In genomic region chr2:38731684-38732221, GRCh38 we compare ENCODE assay signal across 17 cellular contexts. TPM values are rescaled to one million over a fixed set of nuclear protein-coding genes. Genes with fewer than 3 reads are reported as not detected.
DNase-seq lines count a peak whose midpoint lies in the region; ATAC-seq and TF ChIP-seq lines count a peak whose summit lies in the region.
"Had no signal": no experiment of that assay in that cellular context is flagged by ENCODE, and none has a peak within 500 bp of the region (broad histone marks: within the 10 kb centered on the region; RNA-seq: fewer than 3 reads in every experiment).

No MANE protein-coding gene starts in this region.

- H3K27ac ChIP-seq in tibial artery: no peak overlapping the region

- peaks cover 34% of the 10 kb centered on the region for H3K36me3 Mint-ChIP-seq in activated naive CD4-positive, alpha-beta T cell treated with anti-CD3 and anti-CD28 coated beads, Interleukin-2, amount 10 ng/mL, durations not matched to agents 7 days and 5 days
- H3K36me3 Mint-ChIP-seq in activated T-helper 1 cell treated with anti-CD3 and anti-CD28 coated beads, Interleukin-12 subunit alpha, Interleukin-12 subunit beta, Interleukin-2, Interleukin-4 antibody, amounts not matched to agents 30 ng/mL and 10 ng/mL and 1 ng/mL, durations not matched to agents 14 hours and 24 hours and 36 hours (ENCODE audit: low read depth): peaks cover 25% of the 10 kb centered on the region

- H3K9me3 ChIP-seq in tibial artery: no peaks in the 10 kb centered on the region
- H3K9me3 ChIP-seq: Caco-2 had no signal

- intact Hi-C loops in activated T-helper 1 cell treated with anti-CD3 and anti-CD28 coated beads, Interleukin-12 subunit alpha, Interleukin-12 subunit beta, Interleukin-2, Interleukin-4 antibody, amounts not matched to agents 30 ng/mL and 10 ng/mL and 1 ng/mL, durations not matched to agents 14 hours and 24 hours and 36 hours (cut with micrococcal nuclease): no loop called here
- intact Hi-C loops in tibial artery (cut with DNase I; ENCODE audit: low total_unique reads): loop anchor here (1.0 kb wide), 1 partner anchor 13 kb away; no protein-coding TSS in a partner anchor

- H3K9me3 Mint-ChIP-seq in activated naive CD4-positive, alpha-beta T cell treated with anti-CD3 and anti-CD28 coated beads, Interleukin-2, amount 10 ng/mL, durations not matched to agents 7 days and 5 days: no peaks in the 10 kb centered on the region
- H3K9me3 Mint-ChIP-seq in activated T-helper 1 cell treated with anti-CD3 and anti-CD28 coated beads, Interleukin-12 subunit alpha, Interleukin-12 subunit beta, Interleukin-2, Interleukin-4 antibody, amounts not matched to agents 30 ng/mL and 10 ng/mL and 1 ng/mL, durations not matched to agents 14 hours and 24 hours and 36 hours: no peaks in the 10 kb centered on the region
- H3K9me3 Mint-ChIP-seq in stimulated activated naive CD8-positive, alpha-beta T cell treated with anti-CD3 and anti-CD28 coated beads, Interleukin-15, amount 100 ng/mL, for 72 hours: no peaks in the 10 kb centered on the region
- H3K9me3 Mint-ChIP-seq: CD4-positive, alpha-beta T cell had no signal

- H3K27me3 Mint-ChIP-seq in activated naive CD4-positive, alpha-beta T cell treated with anti-CD3 and anti-CD28 coated beads, Interleukin-2, amount 10 ng/mL, durations not matched to agents 7 days and 5 days: no peaks in the 10 kb centered on the region
- H3K27me3 Mint-ChIP-seq in activated T-helper 1 cell treated with anti-CD3 and anti-CD28 coated beads, Interleukin-12 subunit alpha, Interleukin-12 subunit beta, Interleukin-2, Interleukin-4 antibody, amounts not matched to agents 30 ng/mL and 10 ng/mL and 1 ng/mL, durations not matched to agents 14 hours and 24 hours and 36 hours (ENCODE audit: insufficient read depth): no peaks in the 10 kb centered on the region
- no peaks in the 10 kb centered on the region for H3K27me3 Mint-ChIP-seq in stimulated activated naive CD8-positive, alpha-beta T cell treated with anti-CD3 and anti-CD28 coated beads, Interleukin-15, amount 100 ng/mL, for 72 hours
- H3K27me3 Mint-ChIP-seq: CD4-positive, alpha-beta T cell had no signal

- H3K4me1 ChIP-seq in tibial artery: no peaks in the 10 kb centered on the region
- H3K4me1 ChIP-seq: Caco-2 had no signal

- no peak overlapping the region for H3K4me3 ChIP-seq in tibial artery

- no peak for TF ChIP-seq CTCF in tibial artery (IDR thresholded peaks at IDR 0.05)

- H3K36me3 ChIP-seq in tibial artery: peaks cover 23 to 46% (median 39%) of the 10 kb centered on the region in 3 donors

- H3K27me3 ChIP-seq in tibial artery: no peaks in the 10 kb centered on the region

- CTCF ChIA-PET in activated naive CD4-positive, alpha-beta T cell treated with anti-CD3 and anti-CD28 coated beads, Interleukin-2, amount 10 ng/mL, durations not matched to agents 7 days and 5 days (lab: Charles Lee): interaction anchor here (0.9 to 7.7 kb wide), 8 partner anchors 11 to 199 kb away, joined by 3 to 64 read pairs (median 4); no protein-coding TSS in a partner anchor

- ATAC-seq in left lobe of liver: peak; percentile 80
- no peak for ATAC-seq in stimulated activated naive CD8-positive, alpha-beta T cell treated with anti-CD3 and anti-CD28 coated beads, Interleukin-15, amount 100 ng/mL, for 72 hours
- ATAC-seq: Panc1 had no signal

- H3K4me1 Mint-ChIP-seq in activated naive CD4-positive, alpha-beta T cell treated with anti-CD3 and anti-CD28 coated beads, Interleukin-2, amount 10 ng/mL, durations not matched to agents 7 days and 5 days: no peaks in the 10 kb centered on the region
- no peaks in the 10 kb centered on the region for H3K4me1 Mint-ChIP-seq in activated T-helper 1 cell treated with anti-CD3 and anti-CD28 coated beads, Interleukin-12 subunit alpha, Interleukin-12 subunit beta, Interleukin-2, Interleukin-4 antibody, amounts not matched to agents 30 ng/mL and 10 ng/mL and 1 ng/mL, durations not matched to agents 14 hours and 24 hours and 36 hours (ENCODE audit: low read depth)
- H3K4me1 Mint-ChIP-seq in stimulated activated naive CD8-positive, alpha-beta T cell treated with anti-CD3 and anti-CD28 coated beads, Interleukin-15, amount 100 ng/mL, for 72 hours: peaks cover 6% of the 10 kb centered on the region

- peak; percentile 5 for DNase-seq in activated naive CD4-positive, alpha-beta T cell treated with anti-CD3 and anti-CD28 coated beads, Interleukin-2, amount 10 ng/mL, durations not matched to agents 7 days and 5 days
- no peak for DNase-seq in activated naive CD4-positive, alpha-beta T cell treated with Interleukin-2 at 50 U/mL for 16 hours
- DNase-seq in activated T-helper 1 cell treated with anti-CD3 and anti-CD28 coated beads, Interleukin-12 subunit alpha, Interleukin-12 subunit beta, Interleukin-2, Interleukin-4 antibody, amounts not matched to agents 30 ng/mL and 10 ng/mL and 1 ng/mL, durations not matched to agents 14 hours and 24 hours and 36 hours (ENCODE audit: low spot score): no peak
- DNase-seq in left lobe of liver (ENCODE audit: low spot score) (peak; percentile 79), tibial artery (peak; percentile 19 to 21), HUDEP-2 (lab: John Stamatoyannopoulos, UW; ENCODE audit: unreplicated experiment in 76 of 76) (no peak)
- DNase-seq in stimulated activated naive CD8-positive, alpha-beta T cell treated with anti-CD3 and anti-CD28 coated beads, Interleukin-15, amount 100 ng/mL, for 72 hours: no peak
- DNase-seq: Caco-2, DMS 273 treated with DMSO at 0.1 percent for 48 hours, Karpas-422, MV-4-11, NCI-H1105 treated with DMSO at 0.1 percent for 48 hours, NCI-H2029 treated with DMSO at 0.1 percent for 48 hours, NCI-H524 treated with DMSO at 0.1 percent for 48 hours, NCI-H82 had no signal

- no peak overlapping the region for H3K27ac Mint-ChIP-seq in activated naive CD4-positive, alpha-beta T cell treated with anti-CD3 and anti-CD28 coated beads, Interleukin-2, amount 10 ng/mL, durations not matched to agents 7 days and 5 days
- H3K27ac Mint-ChIP-seq in activated T-helper 1 cell treated with anti-CD3 and anti-CD28 coated beads, Interleukin-12 subunit alpha, Interleukin-12 subunit beta, Interleukin-2, Interleukin-4 antibody, amounts not matched to agents 30 ng/mL and 10 ng/mL and 1 ng/mL, durations not matched to agents 14 hours and 24 hours and 36 hours: peak overlapping the region; percentile 4
- peak overlapping the region in 1 of 2 donors; percentile 21 for H3K27ac Mint-ChIP-seq in stimulated activated naive CD8-positive, alpha-beta T cell treated with anti-CD3 and anti-CD28 coated beads, Interleukin-15, amount 100 ng/mL, for 72 hours
- H3K27ac Mint-ChIP-seq: CD4-positive, alpha-beta T cell had no signal

- H3K4me3 Mint-ChIP-seq in activated naive CD4-positive, alpha-beta T cell treated with anti-CD3 and anti-CD28 coated beads, Interleukin-2, amount 10 ng/mL, durations not matched to agents 7 days and 5 days: no peak overlapping the region
- H3K4me3 Mint-ChIP-seq in activated T-helper 1 cell treated with anti-CD3 and anti-CD28 coated beads, Interleukin-12 subunit alpha, Interleukin-12 subunit beta, Interleukin-2, Interleukin-4 antibody, amounts not matched to agents 30 ng/mL and 10 ng/mL and 1 ng/mL, durations not matched to agents 14 hours and 24 hours and 36 hours: no peak overlapping the region
- H3K4me3 Mint-ChIP-seq in stimulated activated naive CD8-positive, alpha-beta T cell treated with anti-CD3 and anti-CD28 coated beads, Interleukin-15, amount 100 ng/mL, for 72 hours: no peak overlapping the region
- H3K4me3 Mint-ChIP-seq: CD4-positive, alpha-beta T cell had no signal

RNA-seq across cellular contexts. Expression of gene SRSF7, which starts 19.4 kb away (rescaled TPM):
- total RNA-seq in activated T-helper 1 cell treated with anti-CD3 and anti-CD28 coated beads, Interleukin-12 subunit alpha, Interleukin-12 subunit beta, Interleukin-2, Interleukin-4 antibody, amounts not matched to agents 30 ng/mL and 10 ng/mL and 1 ng/mL, durations not matched to agents 14 hours and 24 hours and 36 hours: 417 and 422 TPM in 2 replicates
- 47.8 TPM for total RNA-seq in left lobe of liver

RNA-seq across cellular contexts. Expression of gene GEMIN6, which starts 46.3 kb away (rescaled TPM):
- 34.9 and 36.0 TPM in 2 replicates for total RNA-seq in activated T-helper 1 cell treated with anti-CD3 and anti-CD28 coated beads, Interleukin-12 subunit alpha, Interleukin-12 subunit beta, Interleukin-2, Interleukin-4 antibody, amounts not matched to agents 30 ng/mL and 10 ng/mL and 1 ng/mL, durations not matched to agents 14 hours and 24 hours and 36 hours
- total RNA-seq in left lobe of liver: 9.7 TPM

Comparison
In these comparisons a context has a peak if more than half of its experiments do, and no peak if none do; other contexts are left out.
1. DNase-seq: peak in activated naive CD4-positive, alpha-beta T cell treated with anti-CD3 and anti-CD28 coated beads, Interleukin-2, amount 10 ng/mL, durations not matched to agents 7 days and 5 days (single experiment), left lobe of liver (single experiment) and tibial artery (2 of 2); none in activated naive CD4-positive, alpha-beta T cell treated with Interleukin-2 at 50 U/mL for 16 hours (single experiment), activated T-helper 1 cell treated with anti-CD3 and anti-CD28 coated beads, Interleukin-12 subunit alpha, Interleukin-12 subunit beta, Interleukin-2, Interleukin-4 antibody, amounts not matched to agents 30 ng/mL and 10 ng/mL and 1 ng/mL, durations not matched to agents 14 hours and 24 hours and 36 hours (single experiment), HUDEP-2 (0 of 76) and stimulated activated naive CD8-positive, alpha-beta T cell treated with anti-CD3 and anti-CD28 coated beads, Interleukin-15, amount 100 ng/mL, for 72 hours (0 of 2).